8 cellular contexts compared by ENCODE assay signal in genomic region chr18:37565138-37565984, GRCh38. TPM values are rescaled to one million over a fixed set of nuclear protein-coding genes. Genes with fewer than 3 reads are reported as not detected.
DNase-seq lines count a peak whose midpoint lies in the region; ATAC-seq and TF ChIP-seq lines count a peak whose summit lies in the region.

Gene CELF4 (minus strand): TSS chr18:37565798.

- H3K4me1 ChIP-seq in NT2/D1 (ENCODE audit: insufficient read depth, insufficient read length) (no peaks in the 10 kb centered on the region), esophagus (ENCODE audit: control insufficient read depth in 2 of 2, insufficient read depth in 2 of 2, low read length in 1 of 2) (peaks cover 6 to 11% of the 10 kb centered on the region in 2 donors)

- no peak for TF ChIP-seq CTCF in nephron (IDR thresholded peaks at IDR 0.05; ENCODE audit: unreplicated experiment in 3 of 3)

- H3K27me3 Mint-ChIP-seq in activated T-cell treated with anti-CD3 and anti-CD28 coated beads, Interleukin-2, amount 50 U/mL, for 4 hours (ENCODE audit: low read depth), result peaks cover 65% of the 10 kb centered on the region
- peaks cover 97% of the 10 kb centered on the region for H3K27me3 Mint-ChIP-seq in nephron (ENCODE audit: low read depth)

- H3K27ac Mint-ChIP-seq in nephron, result peak within 1 kb of the TSS; percentile 31 to 85 (median 75)

- H3K4me1 Mint-ChIP-seq in activated T-cell treated with anti-CD3 and anti-CD28 coated beads, Interleukin-2, amount 50 U/mL, for 4 hours (ENCODE audit: low read depth), result peaks cover 13% of the 10 kb centered on the region
- H3K4me1 Mint-ChIP-seq in nephron, result peaks cover 15% of the 10 kb centered on the region

- DNase-seq in activated T-cell treated with anti-CD3 and anti-CD28 coated beads, Interleukin-2, amount 50 U/mL, for 4 hours, result no peak
- no peak for DNase-seq in activated T-cell treated with anti-CD3 and anti-CD28 coated beads, Interleukin-2, amount 50 U/mL, for 1 hour
- no peak for DNase-seq in NT2/D1 (ENCODE audit: low read depth, low spot score)
- no peak for DNase-seq in GF-D8 (lab: John Stamatoyannopoulos, UW)
- DNase-seq in activated CD4-positive, alpha-beta T cell treated with anti-CD3 and anti-CD28 coated beads, Interleukin-2, amount 50 U/mL, for 48 hours, result no peak

- H3K27me3 ChIP-seq in NT2/D1 (ENCODE audit: insufficient read depth, insufficient read length), result peaks cover 94% of the 10 kb centered on the region
- H3K27me3 ChIP-seq in esophagus (ENCODE audit: control insufficient read depth in 1 of 2, insufficient read depth in 2 of 2, low read length in 2 of 2), result peaks cover 3 to 15% of the 10 kb centered on the region in 2 donors

- peak within 1 kb of the TSS; percentile 49 for H3K4me3 ChIP-seq in NT2/D1 (ENCODE audit: insufficient read length, low read depth)
- H3K4me3 ChIP-seq in esophagus (ENCODE audit: low read depth in 1 of 2, low read length in 2 of 2), result peak within 1 kb of the TSS; percentile 28 to 57

- ATAC-seq in activated T-cell treated with anti-CD3 and anti-CD28 coated beads, Interleukin-2, amount 50 U/mL, for 4 hours, result no peak
- ATAC-seq in HG03520 (IDR thresholded peaks at IDR 0.05; ENCODE audit: unreplicated experiment), result no peak

- H3K9me3 ChIP-seq in NT2/D1 (ENCODE audit: insufficient read depth, low read length) (no peaks in the 10 kb centered on the region), esophagus (ENCODE audit: control insufficient read depth in 2 of 2, insufficient read depth in 1 of 2, low read depth in 1 of 2, low read length in 1 of 2) (no peaks in the 10 kb centered on the region)

- no peaks in the 10 kb centered on the region for H3K36me3 Mint-ChIP-seq in activated T-cell treated with anti-CD3 and anti-CD28 coated beads, Interleukin-2, amount 50 U/mL, for 4 hours (ENCODE audit: insufficient read depth)
- H3K36me3 Mint-ChIP-seq in nephron (ENCODE audit: low read depth), result no peaks in the 10 kb centered on the region

- no peaks in the 10 kb centered on the region for H3K9me3 Mint-ChIP-seq in activated T-cell treated with anti-CD3 and anti-CD28 coated beads, Interleukin-2, amount 50 U/mL, for 4 hours
- no peaks in the 10 kb centered on the region for H3K9me3 Mint-ChIP-seq in nephron

- 2 to 5% methylated on average over 59 of the region's 59 CpGs for WGBS in esophagus, 2 donors

- peak within 1 kb of the TSS; percentile 40 for H3K4me3 Mint-ChIP-seq in activated T-cell treated with anti-CD3 and anti-CD28 coated beads, Interleukin-2, amount 50 U/mL, for 4 hours
- H3K4me3 Mint-ChIP-seq in nephron, result peak within 1 kb of the TSS; percentile 91 to 93 (median 92)

- no peaks in the 10 kb centered on the region for H3K36me3 ChIP-seq in NT2/D1 (ENCODE audit: insufficient read depth, insufficient read length, low read length)
- no peaks in the 10 kb centered on the region for H3K36me3 ChIP-seq in esophagus (ENCODE audit: control insufficient read depth in 2 of 2, insufficient read depth in 2 of 2, low read length in 1 of 2)

- H3K27ac ChIP-seq in esophagus (ENCODE audit: low read depth in 2 of 2, low read length in 1 of 2), result no peak within 1 kb of the TSS

- peak within 1 kb of the TSS; percentile 66 for H3K9ac ChIP-seq in NT2/D1 (ENCODE audit: insufficient read length, low read depth)

RNA-seq across cellular contexts. Expression of gene CELF4, which starts in this region (rescaled TPM):
- not detected for total RNA-seq in activated T-cell treated with anti-CD3 and anti-CD28 coated beads, Interleukin-2, amount 50 U/mL, for 4 hours
- under 1 TPM; 0.02 to 0.06 TPM for polyA plus RNA-seq in esophagus
